ENCODE assay signal across 20 cellular contexts in the genomic region with DNA sequence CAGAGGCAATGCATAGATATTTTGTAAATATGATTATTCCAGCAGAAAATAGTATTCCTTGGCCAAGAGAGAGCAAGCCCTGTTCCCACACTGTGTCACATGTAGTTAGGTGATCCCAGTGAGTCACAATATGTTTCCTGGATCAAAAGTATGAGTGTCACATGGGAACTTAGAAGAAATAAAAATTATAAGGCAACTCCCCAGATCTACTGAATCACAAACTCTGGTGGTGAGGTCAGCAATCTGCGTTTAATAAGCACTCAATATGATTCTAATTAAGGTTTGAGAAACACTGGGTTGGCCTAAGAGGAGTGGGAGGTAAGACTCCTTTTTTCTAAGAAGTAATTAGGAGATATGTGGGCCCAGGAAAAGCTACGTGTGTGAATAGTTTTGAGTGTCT.
"Had no signal": no experiment of that assay in that cellular context is flagged by ENCODE, and none has a peak within 500 bp of the region (broad histone marks: within the 10 kb centered on the region; RNA-seq: fewer than 3 reads in every experiment).

No MANE protein-coding gene starts in this region.

- H3K27me3 ChIP-seq: esophagus squamous epithelium, foreskin keratinocyte, hepatocyte, right lobe of liver, transverse colon had no signal

- H3K36me3 ChIP-seq: esophagus squamous epithelium, prostate gland, right lobe of liver, thoracic aorta, transverse colon had no signal

- FAIRE-seq: colon had no signal

- ATAC-seq: effector memory CD8-positive, alpha-beta T cell; foreskin keratinocyte; left colon; left ventricle myocardium superior; naive thymus-derived CD4-positive, alpha-beta T cell; stimulated activated memory B cell treated with anti-CD40 and anti-IgM and Interleukin-4, amounts not matched to agents 10 μg/mL and 1 μg/mL and 100 μg/mL, for 72 hours; stimulated activated naive CD8-positive, alpha-beta T cell treated with anti-CD3 and anti-CD28 coated beads, Interleukin-15, amount 100 ng/mL, for 72 hours had no signal

- H3K27ac ChIP-seq: esophagus squamous epithelium, foreskin keratinocyte, hepatocyte, parathyroid adenoma, prostate gland, right lobe of liver, thoracic aorta, transverse colon had no signal

- H3K4me1 ChIP-seq: esophagus squamous epithelium, foreskin keratinocyte, parathyroid adenoma, prostate gland, right lobe of liver, transverse colon had no signal

- H3K9me3 ChIP-seq: prostate gland, right lobe of liver, thoracic aorta, transverse colon had no signal

- H3K4me3 ChIP-seq: esophagus squamous epithelium, hepatocyte, lung, prostate gland, right lobe of liver, thoracic aorta, transverse colon had no signal

- DNase-seq: cerebellar nuclear complex; effector memory CD8-positive, alpha-beta T cell; esophagus squamous epithelium; foreskin keratinocyte; left colon; left ventricle myocardium superior; mesendoderm; naive thymus-derived CD4-positive, alpha-beta T cell; nephron progenitor cell; stimulated activated CD4-positive, alpha-beta T cell treated with anti-CD3 and anti-CD28 coated beads, Interleukin-4, amount 100 ng/mL, for 1 hour; stimulated activated naive CD8-positive, alpha-beta T cell treated with anti-CD3 and anti-CD28 coated beads, Interleukin-15, amount 100 ng/mL, for 72 hours; transverse colon had no signal
